ENCODE assay signal across 17 cellular contexts in genomic region chr19:47711652-47712239, GRCh38. TPM values are rescaled to one million over a fixed set of nuclear protein-coding genes. Genes with fewer than 3 reads are reported as not detected.
DNase-seq lines count a peak whose midpoint lies in the region; ATAC-seq and TF ChIP-seq lines count a peak whose summit lies in the region.
"Had no signal": no experiment of that assay in that cellular context is flagged by ENCODE, and none has a peak within 500 bp of the region (broad histone marks: within the 10 kb centered on the region; RNA-seq: fewer than 3 reads in every experiment).

No MANE protein-coding gene starts in this region.

- H3K27ac Mint-ChIP-seq in MCF 10A (ENCODE audit: low read depth, unreplicated experiment) (no peak overlapping the region), chondrocyte (ENCODE audit: unreplicated experiment) (no peak overlapping the region)
- no peak overlapping the region for H3K27ac Mint-ChIP-seq in stimulated activated memory B cell treated with anti-CD40 and anti-IgM and Interleukin-4, amounts not matched to agents 10 μg/mL and 1 μg/mL and 100 μg/mL, for 72 hours
- H3K27ac Mint-ChIP-seq: CD14-positive monocyte had no signal

- H3K4me1 Mint-ChIP-seq in MCF 10A (ENCODE audit: insufficient read depth, unreplicated experiment) (peaks cover 14% of the 10 kb centered on the region), chondrocyte (ENCODE audit: low read depth) (peaks cover 31% of the 10 kb centered on the region)
- peaks cover 8% of the 10 kb centered on the region for H3K4me1 Mint-ChIP-seq in stimulated activated memory B cell treated with anti-CD40 and anti-IgM and Interleukin-4, amounts not matched to agents 10 μg/mL and 1 μg/mL and 100 μg/mL, for 72 hours

- ATAC-seq in stimulated activated memory B cell treated with anti-CD40 and anti-IgM and Interleukin-4, amounts not matched to agents 10 μg/mL and 1 μg/mL and 100 μg/mL, for 72 hours: no peak
- ATAC-seq: PC-3 had no signal

- H3K27ac ChIP-seq in breast epithelium (no peak overlapping the region), RWPE1 (no peak overlapping the region)
- H3K27ac ChIP-seq: SJCRH30 had no signal

- POLR2A ChIA-PET in MCF 10A (lab: Yijun Ruan, JAX) (interaction anchor here (0.7 to 13.6 kb wide), 6 partner anchors 14 to 275 kb away, joined by 3 to 259 read pairs (median 4); partner anchors contain the start of gene NOP53), RWPE1 (lab: Yijun Ruan, JAX; ENCODE audit: low non-redundant PET) (no interaction called here)

- H3K27me3 Mint-ChIP-seq in MCF 10A (ENCODE audit: insufficient read depth, unreplicated experiment) (no peaks in the 10 kb centered on the region), chondrocyte (ENCODE audit: low read depth) (no peaks in the 10 kb centered on the region)
- H3K27me3 Mint-ChIP-seq in stimulated activated memory B cell treated with anti-CD40 and anti-IgM and Interleukin-4, amounts not matched to agents 10 μg/mL and 1 μg/mL and 100 μg/mL, for 72 hours: peaks cover 67% of the 10 kb centered on the region

- no peaks in the 10 kb centered on the region for H3K9me3 Mint-ChIP-seq in MCF 10A (ENCODE audit: unreplicated experiment)
- no peaks in the 10 kb centered on the region for H3K9me3 Mint-ChIP-seq in chondrocyte (ENCODE audit: low read depth)
- peaks cover 7% of the 10 kb centered on the region for H3K9me3 Mint-ChIP-seq in stimulated activated memory B cell treated with anti-CD40 and anti-IgM and Interleukin-4, amounts not matched to agents 10 μg/mL and 1 μg/mL and 100 μg/mL, for 72 hours

- no TSS peak for BruUV-seq in MCF 10A (replicated peaks; lab: Mats Ljungman, UMichigan)

- no peaks in the 10 kb centered on the region for H3K4me1 ChIP-seq in breast epithelium
- H3K4me1 ChIP-seq: SJCRH30 had no signal

- H3K9me3 ChIP-seq in breast epithelium: no peaks in the 10 kb centered on the region

- peaks cover 28% of the 10 kb centered on the region for H3K36me3 Mint-ChIP-seq in MCF 10A (ENCODE audit: insufficient read depth, unreplicated experiment)
- H3K36me3 Mint-ChIP-seq in chondrocyte (ENCODE audit: low read depth): peaks cover 17% of the 10 kb centered on the region
- peaks cover 6% of the 10 kb centered on the region for H3K36me3 Mint-ChIP-seq in stimulated activated memory B cell treated with anti-CD40 and anti-IgM and Interleukin-4, amounts not matched to agents 10 μg/mL and 1 μg/mL and 100 μg/mL, for 72 hours
- H3K36me3 Mint-ChIP-seq: CD14-positive monocyte had no signal

- CTCF ChIA-PET in MCF 10A (lab: Yijun Ruan, JAX) (interaction anchor here (0.6 to 5.2 kb wide), 13 partner anchors 12 to 404 kb away, joined by 3 to 78 read pairs (median 5); partner anchors contain the start of gene NOP53), RWPE1 (lab: Yijun Ruan, JAX) (interaction anchor here (1.0 to 3.0 kb wide), 4 partner anchors 23 to 78 kb away, joined by 3 to 59 read pairs (median 20); partner anchors contain the start of gene NOP53)

- no peak for TF ChIP-seq CTCF in MCF 10A (IDR thresholded peaks at IDR 0.05; ENCODE audit: unreplicated experiment)
- no peak for TF ChIP-seq CTCF in breast epithelium (IDR thresholded peaks at IDR 0.05)
- TF ChIP-seq CTCF in NB4 (IDR thresholded peaks at IDR 0.05; ENCODE audit: low read depth, low read length): no peak
- TF ChIP-seq CTCF in chondrocyte (IDR thresholded peaks at IDR 0.05): no peak
- no peak for TF ChIP-seq CTCF in RWPE1 (conservative IDR thresholded peaks at IDR 0.05; ENCODE audit: low read depth)

- DNase-seq in MCF 10A (ENCODE audit: unreplicated experiment) (no peak), breast epithelium (ENCODE audit: low spot score in 2 of 2) (no peak), NB4 (ENCODE audit: low read depth) (peak; percentile 25), chondrocyte (ENCODE audit: low spot score) (no peak), globus pallidus (ENCODE audit: low spot score) (no peak), RWPE1 (ENCODE audit: low spot score) (no peak)
- DNase-seq: COR-L47, Kasumi-1, NCI-H1417, NCI-H2029, NCI-H2171, NCI-H446, NCI-H774, PC-3, SJCRH30 had no signal

- TF ChIP-seq POLR2A in breast epithelium (IDR thresholded peaks at IDR 0.05) (no peak), NB4 (IDR thresholded peaks at IDR 0.05; ENCODE audit: extremely low read depth, insufficient read length) (no peak)

- H3K4me3 Mint-ChIP-seq in MCF 10A (ENCODE audit: unreplicated experiment) (peak overlapping the region; percentile 8), chondrocyte (ENCODE audit: unreplicated experiment) (peak overlapping the region; percentile 40)
- no peak overlapping the region for H3K4me3 Mint-ChIP-seq in stimulated activated memory B cell treated with anti-CD40 and anti-IgM and Interleukin-4, amounts not matched to agents 10 μg/mL and 1 μg/mL and 100 μg/mL, for 72 hours
- H3K4me3 Mint-ChIP-seq: CD14-positive monocyte had no signal

- no peaks in the 10 kb centered on the region for H3K27me3 ChIP-seq in breast epithelium
- H3K27me3 ChIP-seq: SJCRH30 had no signal

- no peaks in the 10 kb centered on the region for H3K36me3 ChIP-seq in breast epithelium
- H3K36me3 ChIP-seq: SJCRH30 had no signal

- H3K4me3 ChIP-seq in breast epithelium (no peak overlapping the region), NB4 (ENCODE audit: low read depth, low read length) (no peak overlapping the region)
- H3K4me3 ChIP-seq: SJCRH30 had no signal

- intact Hi-C loops in MCF 10A (cut with micrococcal nuclease): loop anchor here (2.0 to 5.0 kb wide), 2 partner anchors 77 to 151 kb away; no protein-coding TSS in a partner anchor
- intact Hi-C loops in breast epithelium (cut with DNase I; ENCODE audit: low total_unique reads): loop anchor here (2.0 kb wide), 1 partner anchor 35 kb away; no protein-coding TSS in a partner anchor

RNA-seq across cellular contexts. Expression of gene EHD2, which starts 1.5 kb away (rescaled TPM):
- total RNA-seq in MCF 10A (2022) (88.8 and 104 TPM in 2 replicates), breast epithelium (100 to 1,000 TPM in 1 of 3 donors, 10 to 100 TPM in 2; 38.8 to 121 (median 67.2) TPM), chondrocyte (304 to 497 TPM (median 493 TPM) in 3 replicates)

RNA-seq across cellular contexts. Expression of gene NOP53, which starts 33.6 kb away (rescaled TPM):
- total RNA-seq in MCF 10A (2022): 165 and 211 TPM in 2 replicates
- 100 to 1,000 TPM; 391 to 498 (median 457) TPM for total RNA-seq in breast epithelium
- 91.7 to 122 TPM (median 108 TPM) in 3 replicates for total RNA-seq in chondrocyte
